In genomic region chr2:118086024-118086633, GRCh38 we compare ENCODE assay signal across 13 cellular contexts.
"Had no signal": no experiment of that assay in that cellular context is flagged by ENCODE, and none has a peak within 500 bp of the region (broad histone marks: within the 10 kb centered on the region; RNA-seq: fewer than 3 reads in every experiment).

No MANE protein-coding gene starts in this region.

- H3K4me3 ChIP-seq: coronary artery, dorsolateral prefrontal cortex, mucosa of descending colon, thoracic aorta, transverse colon had no signal

- DNase-seq: dorsolateral prefrontal cortex; effector CD8-positive, alpha-beta T cell; foreskin melanocyte; head of caudate nucleus; hippocampal formation; mucosa of descending colon; naive thymus-derived CD8-positive, alpha-beta T cell; right cardiac atrium; stimulated activated CD4-positive, alpha-beta T cell treated with anti-CD3 and anti-CD28 coated beads, Interleukin-4, amount 100 ng/mL, for 1 hour; transverse colon had no signal

- H3K27me3 ChIP-seq: dorsolateral prefrontal cortex, transverse colon had no signal

- H3K9me3 ChIP-seq: mucosa of descending colon, thoracic aorta, transverse colon had no signal

- ATAC-seq: mucosa of descending colon; naive thymus-derived CD8-positive, alpha-beta T cell; right cardiac atrium; stimulated activated memory B cell treated with anti-CD40 and anti-IgM and Interleukin-4, amounts not matched to agents 10 μg/mL and 1 μg/mL and 100 μg/mL, for 72 hours had no signal

- H3K27ac ChIP-seq: coronary artery, dorsolateral prefrontal cortex, thoracic aorta, transverse colon had no signal

- H3K36me3 ChIP-seq: thoracic aorta, transverse colon had no signal
